Comparison of ENCODE assay signal across 13 cellular contexts in genomic region chr1:180235077-180235501, GRCh38. TPM values are rescaled to one million over a fixed set of nuclear protein-coding genes. Genes with fewer than 3 reads are reported as not detected.
DNase-seq lines count a peak whose midpoint lies in the region; ATAC-seq, FAIRE-seq and TF ChIP-seq lines count a peak whose summit lies in the region.
"Had no signal": no experiment of that assay in that cellular context is flagged by ENCODE, and none has a peak within 500 bp of the region (broad histone marks: within the 10 kb centered on the region; RNA-seq: fewer than 3 reads in every experiment).

No MANE protein-coding gene starts in this region.

- no peaks in the 10 kb centered on the region for H3K79me2 ChIP-seq in MM.1S (ENCODE audit: low read length)

- peak overlapping the region; percentile 5 for H3K18ac ChIP-seq in neuronal stem cell (ENCODE audit: low read length)

- no peaks in the 10 kb centered on the region for H3K9me2 ChIP-seq in MM.1S (replicated peaks; ENCODE audit: insufficient read depth, low read length)

- peaks cover 91% of the 10 kb centered on the region for H4K20me1 ChIP-seq in BLaER1
- no peaks in the 10 kb centered on the region for H4K20me1 ChIP-seq in MM.1S (ENCODE audit: insufficient read depth, low read length)

- H3K4me1 ChIP-seq in BLaER1 (peaks cover 19% of the 10 kb centered on the region), MM.1S (ENCODE audit: low read length) (no peaks in the 10 kb centered on the region), heart right ventricle (peaks cover 16 to 59% (median 49%) of the 10 kb centered on the region in 9 donors), neuronal stem cell (ENCODE audit: control insufficient read depth in 2 of 2, insufficient read depth in 1 of 2, low read depth in 1 of 2, low read length in 2 of 2) (peaks cover 16 to 21% of the 10 kb centered on the region in 2 donors), SJCRH30 (no peaks in the 10 kb centered on the region)

- peaks cover 100% of the 10 kb centered on the region for H3K27me3 ChIP-seq in BLaER1
- H3K27me3 ChIP-seq in MM.1S (replicated peaks; ENCODE audit: insufficient read depth, low read length), result peaks cover 84% of the 10 kb centered on the region
- H3K27me3 ChIP-seq in heart right ventricle, result peaks cover 65 to 100% (median 100%) of the 10 kb centered on the region in 7 donors
- H3K27me3 ChIP-seq in neuronal stem cell (ENCODE audit: control insufficient read depth in 3 of 3, insufficient read depth in 3 of 3, low read depth in 1 of 3, low read length in 3 of 3), result peaks cover 63 to 98% (median 90%) of the 10 kb centered on the region in 3 experiments
- H3K27me3 ChIP-seq in SJCRH30, result no peaks in the 10 kb centered on the region

- TF ChIP-seq CTCF in MM.1S (IDR thresholded peaks at IDR 0.05; ENCODE audit: low read length) (no peak), heart right ventricle (IDR thresholded peaks at IDR 0.05) (no peak)

- H3K4me2 ChIP-seq in BLaER1 (no peak overlapping the region), MM.1S (ENCODE audit: low read depth, low read length) (peak overlapping the region; percentile 18; the same call in 1 of the 2 replicates), neuronal stem cell (ENCODE audit: insufficient read depth, low read length, poor library complexity, severe bottlenecking) (peak overlapping the region; percentile 51)
- H3K4me2 ChIP-seq: PC-9 had no signal

- H2AFZ ChIP-seq in MM.1S (ENCODE audit: low read length) (no peak overlapping the region), neuronal stem cell (ENCODE audit: low read length) (peak overlapping the region; percentile 57)
- H2AFZ ChIP-seq: PC-9 had no signal

- no peaks in the 10 kb centered on the region for H3K36me3 ChIP-seq in BLaER1
- H3K36me3 ChIP-seq in MM.1S (replicated peaks; ENCODE audit: insufficient read depth, low read length), result no peaks in the 10 kb centered on the region
- no peaks in the 10 kb centered on the region for H3K36me3 ChIP-seq in heart right ventricle
- H3K36me3 ChIP-seq in neuronal stem cell (replicated peaks in 1 of 2; ENCODE audit: control insufficient read depth in 2 of 2, insufficient read depth in 2 of 2, low read length in 2 of 2), result no peaks in the 10 kb centered on the region
- no peaks in the 10 kb centered on the region for H3K36me3 ChIP-seq in SJCRH30

- H3K27ac ChIP-seq in BLaER1 (no peak overlapping the region), MM.1S (ENCODE audit: low read length) (no peak overlapping the region), heart right ventricle (no peak overlapping the region), neuronal stem cell (replicated peaks; ENCODE audit: low read length) (no peak overlapping the region), SJCRH30 (no peak overlapping the region)
- H3K27ac ChIP-seq: PC-9 had no signal

- FAIRE-seq in urothelium cell line (lab: Jason Lieb, UNC), result no peak
- FAIRE-seq: colon had no signal

- H2BK5ac ChIP-seq in neuronal stem cell (ENCODE audit: low read length), result no peak overlapping the region

- no peak overlapping the region for H2AK5ac ChIP-seq in neuronal stem cell (ENCODE audit: low read depth, low read length)

- no peak overlapping the region for H3K23ac ChIP-seq in neuronal stem cell (ENCODE audit: low read depth, low read length, poor library complexity)

- H3K14ac ChIP-seq in neuronal stem cell (ENCODE audit: low read length), result no peak overlapping the region

- no peak for ATAC-seq in heart right ventricle
- ATAC-seq: stimulated activated memory B cell treated with anti-CD40 and anti-IgM and Interleukin-4, amounts not matched to agents 10 μg/mL and 1 μg/mL and 100 μg/mL, for 72 hours had no signal

- intact Hi-C loops in heart right ventricle (cut with DNase I), result no loop called here

- DNase-seq in MM.1S, result no peak
- DNase-seq in heart right ventricle, result no peak
- no peak for DNase-seq in neuronal stem cell (ENCODE audit: low spot score)
- DNase-seq in SW480 (ENCODE audit: low spot score), result no peak
- no peak for DNase-seq in effector CD8-positive, alpha-beta T cell (lab: John Stamatoyannopoulos, UW)
- no peak for DNase-seq in urothelium cell line (ENCODE audit: low spot score)
- no peak for DNase-seq in SJCRH30
- DNase-seq: foreskin melanocyte, GOT3, PC-9 had no signal

- H2BK120ac ChIP-seq in neuronal stem cell (ENCODE audit: low read depth, low read length), result no peak overlapping the region

- H2BK12ac ChIP-seq in neuronal stem cell (ENCODE audit: low read length), result no peak overlapping the region

- H4K91ac ChIP-seq in neuronal stem cell (ENCODE audit: low read depth, low read length, poor library complexity), result no peak overlapping the region

- H3K79me1 ChIP-seq in neuronal stem cell (ENCODE audit: low read depth, low read length), result no peaks in the 10 kb centered on the region

- H3F3A ChIP-seq in MM.1S (ENCODE audit: insufficient read depth, low read length), result 0 out of 2 replicates have a peak, but pooled peaks cover 3% of the 10 kb centered on the region

- H3K4ac ChIP-seq in neuronal stem cell (ENCODE audit: low read length), result no peak overlapping the region

- H3K9me3 ChIP-seq in BLaER1, result peaks cover 42% of the 10 kb centered on the region
- H3K9me3 ChIP-seq in MM.1S (replicated peaks; ENCODE audit: insufficient read depth, low read length), result no peaks in the 10 kb centered on the region
- no peaks in the 10 kb centered on the region for H3K9me3 ChIP-seq in heart right ventricle
- H3K9me3 ChIP-seq in neuronal stem cell (replicated peaks in 1 of 2; ENCODE audit: control insufficient read depth in 2 of 2, insufficient read depth in 1 of 2, low read depth in 1 of 2, low read length in 2 of 2), result peaks cover 0 to 3% of the 10 kb centered on the region in 2 donors
- no peaks in the 10 kb centered on the region for H3K9me3 ChIP-seq in SJCRH30 (replicated peaks)

- peak overlapping the region; percentile 27 for H2BK15ac ChIP-seq in neuronal stem cell (ENCODE audit: low read length)

- 1 to 2% methylated on average over 30 of the region's 30 CpGs for WGBS in heart right ventricle, 2 donors
- no CpG with 5 or more reads among the region's 30 CpGs for WGBS in neuronal stem cell (ENCODE audit: extremely low coverage in 2 of 2, insufficient read length in 2 of 2, insufficient replicate concordance in 1 of 2), 2 donors

- H4K8ac ChIP-seq in neuronal stem cell (ENCODE audit: low read depth, low read length), result no peak overlapping the region

- H3K9ac ChIP-seq in BLaER1 (no peak overlapping the region), MM.1S (ENCODE audit: low read length) (no peak overlapping the region), neuronal stem cell (ENCODE audit: low read depth, low read length, poor library complexity) (no peak overlapping the region)

- H3K4me3 ChIP-seq in BLaER1 (peak overlapping the region; percentile 9; the same call in 1 of the 2 replicates), MM.1S (ENCODE audit: low read length) (no peak overlapping the region), heart right ventricle (peak overlapping the region in 9 of 10 donors; percentile 7 to 35 (median 26)), neuronal stem cell (ENCODE audit: low read length in 2 of 2) (peak overlapping the region in 1 of 2 donors; percentile 59), SJCRH30 (no peak overlapping the region)
- H3K4me3 ChIP-seq: PC-9 had no signal

RNA-seq across cellular contexts. Expression of gene LHX4, which starts 5.0 kb away (rescaled TPM):
- total RNA-seq in heart right ventricle, result not detected
- under 1 TPM in 1 of 2 donors, not detected in 1; under 0.01 TPM for polyA plus RNA-seq in heart right ventricle
- polyA plus RNA-seq in neuronal stem cell (2013, experiment 1 of 2), result 0.06 TPM
- polyA plus RNA-seq in neuronal stem cell (2013, experiment 2 of 2), result 0.08 TPM
- total RNA-seq in SJCRH30 (2014; rRNA removed; shearing (Covaris generic)), result 3.7 and 4.2 TPM in 2 replicates

Comparison
In these comparisons a context has a peak if more than half of its experiments do, and no peak if none do; other contexts are left out.
1. H3K4me3 ChIP-seq: peak in BLaER1 (single experiment) and heart right ventricle (9 of 10); none in MM.1S (single experiment) and SJCRH30 (single experiment).